17 cellular contexts compared by ENCODE assay signal in genomic region chr18:61503688-61504087, GRCh38.
DNase-seq lines count a peak whose midpoint lies in the region; ATAC-seq, FAIRE-seq and TF ChIP-seq lines count a peak whose summit lies in the region.
"Had no signal": no experiment of that assay in that cellular context is flagged by ENCODE, and none has a peak within 500 bp of the region (broad histone marks: within the 10 kb centered on the region; RNA-seq: fewer than 3 reads in every experiment).

No MANE protein-coding gene starts in this region.

- peak overlapping the region; percentile 60 for H3K27ac ChIP-seq in SJSA1
- H3K27ac ChIP-seq: BLaER1 treated with 17β-estradiol and CSF1 and Interleukin-3, amounts not matched to agents 10 nM and 100 nM had no signal

- intact Hi-C loops in Right ventricle myocardium superior (cut with DNase I): loop anchor here (5.0 to 10.0 kb wide), 2 partner anchors 181 to 419 kb away; no protein-coding TSS in a partner anchor

- no peak overlapping the region for H3K4me3 ChIP-seq in SJSA1
- H3K4me3 ChIP-seq in choroid plexus epithelial cell (ENCODE audit: low read depth, low read length): no peak overlapping the region
- no peak overlapping the region for H3K4me3 ChIP-seq in foreskin fibroblast (ENCODE audit: low read depth in 1 of 2, low read length in 2 of 2)
- H3K4me3 ChIP-seq: BLaER1 treated with 17β-estradiol and CSF1 and Interleukin-3, amounts not matched to agents 10 nM and 100 nM had no signal

- FAIRE-seq in frontal cortex (lab: Jason Lieb, UNC): no peak
- FAIRE-seq: A204.1, H54 had no signal

- DNase-seq in ELR (ENCODE audit: low read depth) (peak; percentile 45), SJSA1 (ENCODE audit: low read depth in 1 of 2, low spot score in 2 of 2) (peak in 1 of 2 experiments; percentile 61), choroid plexus epithelial cell (ENCODE audit: low read depth) (peak; percentile 27), foreskin fibroblast (peak; percentile 21 to 53), Right ventricle myocardium superior (no peak), frontal cortex (ENCODE audit: low spot score in 2 of 2) (no peak), C1 segment of cervical spinal cord (lab: John Stamatoyannopoulos, UW) (no peak)
- DNase-seq: DND-41, NCI-H1436, NCI-H2029 treated with DMSO at 0.1 percent for 48 hours, NCI-H510A, NCI-H774 had no signal

- no peaks in the 10 kb centered on the region for H3K9me3 ChIP-seq in SJSA1 (replicated peaks)
- H3K9me3 ChIP-seq: BLaER1 treated with 17β-estradiol and CSF1 and Interleukin-3, amounts not matched to agents 10 nM and 100 nM had no signal

- no peaks in the 10 kb centered on the region for H3K36me3 ChIP-seq in SJSA1
- H3K36me3 ChIP-seq: BLaER1 treated with 17β-estradiol and CSF1 and Interleukin-3, amounts not matched to agents 10 nM and 100 nM had no signal

- ATAC-seq in Right ventricle myocardium superior (ENCODE audit: poor library complexity) (no peak), HG03159 (IDR thresholded peaks at IDR 0.05; ENCODE audit: unreplicated experiment) (no peak)
- ATAC-seq: Right ventricle myocardium inferior had no signal

- TF ChIP-seq CTCF in choroid plexus epithelial cell (conservative IDR thresholded peaks at IDR 0.05; ENCODE audit: low read depth, low read length): no peak
- TF ChIP-seq CTCF in foreskin fibroblast (IDR thresholded peaks at IDR 0.05; ENCODE audit: low read depth, low read length): no peak

- peaks cover 3% of the 10 kb centered on the region for H3K27me3 ChIP-seq in SJSA1 (replicated peaks)
- H3K27me3 ChIP-seq: BLaER1 treated with 17β-estradiol and CSF1 and Interleukin-3, amounts not matched to agents 10 nM and 100 nM had no signal

- peaks cover 19% of the 10 kb centered on the region for H3K4me1 ChIP-seq in SJSA1 (replicated peaks)

Comparison
In these comparisons a context has a peak if more than half of its experiments do, and no peak if none do; other contexts are left out.
1. DNase-seq: peak in ELR (single experiment), choroid plexus epithelial cell (single experiment) and foreskin fibroblast (2 of 2); none in Right ventricle myocardium superior (single experiment), frontal cortex (0 of 2) and C1 segment of cervical spinal cord (0 of 14).